14 cellular contexts compared by ENCODE assay signal in genomic region chr5:138870611-138871010, GRCh38. TPM values are rescaled to one million over a fixed set of nuclear protein-coding genes. Genes with fewer than 3 reads are reported as not detected.
A peak's percentile ranks its signal among the peaks of the same experiment; 100 is the strongest.
DNase-seq lines count a peak whose midpoint lies in the region; ATAC-seq, FAIRE-seq and TF ChIP-seq lines count a peak whose summit lies in the region.
"Had no signal": no experiment of that assay in that cellular context is flagged by ENCODE, and none has a peak within 500 bp of the region (broad histone marks: within the 10 kb centered on the region; RNA-seq: fewer than 3 reads in every experiment).

No MANE protein-coding gene starts in this region.

- peak overlapping the region; percentile 57 for H3K4ac ChIP-seq in IMR-90 (ENCODE audit: low read depth, low read length)

- TF ChIP-seq POLR2A in A549 (IDR thresholded peaks at IDR 0.05; ENCODE audit: low read length) (no peak), IMR-90 (IDR thresholded peaks at IDR 0.05; ENCODE audit: low read depth, low read length) (no peak)

- POLR2A ChIA-PET in A549 (lab: Yijun Ruan, JAX) (no interaction called here), IMR-90 (lab: Charles Lee; ENCODE audit: unreplicated experiment) (no interaction called here)

- H3K27me3 ChIP-seq in IMR-90 (ENCODE audit: control insufficient read depth, insufficient read depth, low read length), result no peaks in the 10 kb centered on the region
- H3K27me3 ChIP-seq: colonic mucosa, gastrocnemius medialis had no signal

- peak overlapping the region; percentile 51 for H2BK5ac ChIP-seq in IMR-90 (ENCODE audit: low read depth, low read length, poor library complexity, severe bottlenecking)

- TF ChIP-seq EP300 in A549 (IDR thresholded peaks at IDR 0.05), result no peak

- H3K27ac ChIP-seq in A549 (peak overlapping the region in 1 of 2 experiments; percentile 38; a peak in 2 of 6 replicates), IMR-90 (ENCODE audit: insufficient read depth, low read length) (peak overlapping the region; percentile 82)
- H3K27ac ChIP-seq: colonic mucosa had no signal

- no peak for DNase-seq in A549 (ENCODE audit: low read depth in 1 of 2, low spot score in 1 of 2)
- DNase-seq in IMR-90, result no peak
- peak; percentile 73 for DNase-seq in cerebellar cortex (ENCODE audit: low spot score)
- DNase-seq in midbrain (lab: John Stamatoyannopoulos, UW), result peak; percentile 47
- DNase-seq in SK-N-DZ (ENCODE audit: low spot score), result no peak
- DNase-seq in left colon, result no peak
- no peak for DNase-seq in GM19238 (ENCODE audit: insufficient read length, low spot score)
- DNase-seq: activated CD4-positive, alpha-beta T cell treated with anti-CD3 and anti-CD28 coated beads for 1 hour; colonic mucosa; gastrocnemius medialis; MV-4-11; NCI-H526 had no signal

- peak overlapping the region in 1 of 2 experiments; percentile 38; a peak in 2 of 4 replicates for H4K8ac ChIP-seq in IMR-90 (ENCODE audit: low read depth in 2 of 2, low read length in 2 of 2)

- peak overlapping the region; percentile 13; the same call in 1 of the 2 replicates for H3K23ac ChIP-seq in IMR-90 (ENCODE audit: low read depth, low read length)

- in situ Hi-C loops in IMR-90 (cut with MboI; ENCODE audit: low sequenced_read_pairs), result no loop called here

- H3K56ac ChIP-seq in IMR-90 (ENCODE audit: extremely low read depth, insufficient read depth, low read length), result 0 out of 2 replicates have a peak overlapping the region, but pooled peaks have one; percentile 40

- TF ChIP-seq RAD21 in A549 (conservative IDR thresholded peaks at IDR 0.05 in 1 of 2, IDR thresholded peaks at IDR 0.05 in 1 of 2) (no peak), IMR-90 (IDR thresholded peaks at IDR 0.05; ENCODE audit: low read length) (no peak)

- H3K9ac ChIP-seq in IMR-90 (ENCODE audit: low read depth, low read length), result peak overlapping the region; percentile 52; the same call in 1 of the 2 replicates

- H4K5ac ChIP-seq in IMR-90 (ENCODE audit: low read depth, low read length), result no peak overlapping the region; the same call in 1 of the 2 replicates

- no TSS peak for BruUV-seq in IMR-90 (replicated peaks; lab: Mats Ljungman, UMichigan)

- WGBS in A549 (ENCODE audit: missing lambda C conversion rate), result 58% methylated on average over 3 of the region's 3 CpGs
- no CpG with 5 or more reads among the region's 3 CpGs for WGBS in IMR-90 (ENCODE audit: extremely low coverage in 2 of 2, insufficient read length in 1 of 2), 2 experiments

- H2BK120ac ChIP-seq in IMR-90 (ENCODE audit: low read depth, low read length), result peak overlapping the region; percentile 44; the same call in 1 of the 2 replicates

- CTCF ChIA-PET in A549 (lab: Yijun Ruan, JAX), result interaction anchor here (1.4 kb wide), 1 partner anchor 46 kb away, joined by 3 read pairs; no protein-coding TSS in a partner anchor
- CTCF ChIA-PET in IMR-90 (lab: Yijun Ruan, JAX), result interaction anchor here (0.6 to 1.3 kb wide), 2 partner anchors 10 to 297 kb away, joined by 3 to 4 read pairs; no protein-coding TSS in a partner anchor

- peaks cover 37 to 69% of the 10 kb centered on the region in 2 experiments for H3K79me1 ChIP-seq in IMR-90 (ENCODE audit: low read depth in 1 of 2, low read length in 2 of 2)

- H2AFZ ChIP-seq in IMR-90 (replicated peaks; ENCODE audit: low read length, poor library complexity), result no peak overlapping the region

- intact Hi-C loops in IMR-90 (cut with micrococcal nuclease), result no loop called here
- intact Hi-C loops in left colon (cut with DNase I, micrococcal nuclease), result no loop called here

- H2BK15ac ChIP-seq in IMR-90 (ENCODE audit: low read depth, low read length), result peak overlapping the region; percentile 35; the same call in 1 of the 3 replicates

- H3K14ac ChIP-seq in IMR-90 (replicated peaks; ENCODE audit: low read depth, low read length), result peak overlapping the region; percentile 49; the same call in 1 of the 2 replicates

- H3K9me3 ChIP-seq in A549 (no peaks in the 10 kb centered on the region), IMR-90 (ENCODE audit: control insufficient read depth, insufficient read depth, low read length) (no peaks in the 10 kb centered on the region)
- H3K9me3 ChIP-seq: colonic mucosa, gastrocnemius medialis, HAP-1 had no signal

- H3K4me3 ChIP-seq in A549, result no peak overlapping the region
- H3K4me3 ChIP-seq in IMR-90 (ENCODE audit: insufficient read depth, low read depth, low read length), result no peak overlapping the region
- H3K4me3 ChIP-seq: colonic mucosa, gastrocnemius medialis, HAP-1 had no signal

- H4K20me1 ChIP-seq in IMR-90 (ENCODE audit: insufficient read depth, low read length), result peaks cover 74% of the 10 kb centered on the region

- no peak for FAIRE-seq in A549 (lab: Jason Lieb, UNC)

- H3K4me2 ChIP-seq in A549 (peak overlapping the region; percentile 47), IMR-90 (ENCODE audit: low read depth, low read length) (peak overlapping the region; percentile 42)

- ATAC-seq in A549, result peak in 1 of 2 experiments; percentile 48; a peak in 3 of 6 replicates
- ATAC-seq in IMR-90 (ENCODE audit: low read depth), result no peak
- no peak for ATAC-seq in left colon
- ATAC-seq in HG02571 (IDR thresholded peaks at IDR 0.05; ENCODE audit: unreplicated experiment), result no peak
- ATAC-seq: gastrocnemius medialis had no signal

- H2AK9ac ChIP-seq in IMR-90 (replicated peaks; ENCODE audit: low read depth, low read length, poor library complexity), result no peak overlapping the region

- peak overlapping the region; percentile 34; the same call in 1 of the 2 replicates for H4K91ac ChIP-seq in IMR-90 (ENCODE audit: insufficient read depth, low read depth, low read length)

- peaks cover 23% of the 10 kb centered on the region for H3K9me1 ChIP-seq in IMR-90 (ENCODE audit: insufficient read depth, low read length)

- no peak overlapping the region for H2BK20ac ChIP-seq in IMR-90 (ENCODE audit: low read depth, low read length)

- peak overlapping the region; percentile 57; the same call in 1 of the 2 replicates for H2AK5ac ChIP-seq in IMR-90 (ENCODE audit: low read depth, low read length)

- peaks cover 36% of the 10 kb centered on the region for H3K4me1 ChIP-seq in A549
- H3K4me1 ChIP-seq in IMR-90 (ENCODE audit: control insufficient read depth, insufficient read depth, low read length), result peaks cover 25% of the 10 kb centered on the region
- H3K4me1 ChIP-seq: colonic mucosa had no signal

- H3K18ac ChIP-seq in IMR-90 (ENCODE audit: low read depth, low read length), result peak overlapping the region; percentile 66

- TF ChIP-seq CTCF in A549 (IDR thresholded peaks at IDR 0.05), result no peak
- TF ChIP-seq CTCF in IMR-90 (conservative IDR thresholded peaks at IDR 0.05; ENCODE audit: low read depth, low read length), result no peak

- dilution Hi-C loops in IMR-90 (cut with HindIII; ENCODE audit: low sequenced_read_pairs, unreplicated experiment), result no loop called here

- H3K36me3 ChIP-seq in IMR-90 (ENCODE audit: control insufficient read depth, insufficient read depth, low read length), result peaks cover 7% of the 10 kb centered on the region; the same call in 1 of the 2 replicates
- H3K36me3 ChIP-seq: colonic mucosa, gastrocnemius medialis, HAP-1 had no signal

TF ChIP-seq in A549, 52 proteins besides CTCF, POLR2A, EP300 and RAD21:
- TF ChIP-seq TFCP2L1 (CRISPR knock-in tag; IDR thresholded peaks at IDR 0.05) (no peak), HOXB5 (CRISPR knock-in tag; IDR thresholded peaks at IDR 0.05) (no peak), KDM1A (IDR thresholded peaks at IDR 0.05; ENCODE audit: low read depth) (no peak)

TF ChIP-seq in IMR-90, 13 proteins besides CTCF, POLR2A, EP300 and RAD21 (continues in another document):
- no peak for TF ChIP-seq NFE2L2 (IDR thresholded peaks at IDR 0.05; ENCODE audit: low read depth, low read length)
- TF ChIP-seq, protein P1, sequence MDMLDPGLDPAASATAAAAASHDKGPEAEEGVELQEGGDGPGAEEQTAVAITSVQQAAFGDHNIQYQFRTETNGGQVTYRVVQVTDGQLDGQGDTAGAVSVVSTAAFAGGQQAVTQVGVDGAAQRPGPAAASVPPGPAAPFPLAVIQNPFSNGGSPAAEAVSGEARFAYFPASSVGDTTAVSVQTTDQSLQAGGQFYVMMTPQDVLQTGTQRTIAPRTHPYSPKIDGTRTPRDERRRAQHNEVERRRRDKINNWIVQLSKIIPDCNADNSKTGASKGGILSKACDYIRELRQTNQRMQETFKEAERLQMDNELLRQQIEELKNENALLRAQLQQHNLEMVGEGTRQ (IDR thresholded peaks at IDR 0.05; ENCODE audit: low read depth, low read length), result no peak
- no peak for TF ChIP-seq SMC3 (IDR thresholded peaks at IDR 0.05; ENCODE audit: low read depth, low read length)
- no peak for TF ChIP-seq MXI1 (IDR thresholded peaks at IDR 0.05; ENCODE audit: borderline replicate concordance, low read depth, low read length)
- no peak for TF ChIP-seq MAZ (IDR thresholded peaks at IDR 0.05; ENCODE audit: borderline replicate concordance, low read depth, low read length)
- TF ChIP-seq MAFK (IDR thresholded peaks at IDR 0.05; ENCODE audit: low read depth, low read length), result no peak
- no peak for TF ChIP-seq RFX5 (IDR thresholded peaks at IDR 0.05; ENCODE audit: low read depth, low read length)
- TF ChIP-seq CHD1 (IDR thresholded peaks at IDR 0.05; ENCODE audit: low read depth, low read length), result no peak
- no peak for TF ChIP-seq CEBPB (IDR thresholded peaks at IDR 0.05; ENCODE audit: low read depth, low read length)
- TF ChIP-seq, protein P2, sequence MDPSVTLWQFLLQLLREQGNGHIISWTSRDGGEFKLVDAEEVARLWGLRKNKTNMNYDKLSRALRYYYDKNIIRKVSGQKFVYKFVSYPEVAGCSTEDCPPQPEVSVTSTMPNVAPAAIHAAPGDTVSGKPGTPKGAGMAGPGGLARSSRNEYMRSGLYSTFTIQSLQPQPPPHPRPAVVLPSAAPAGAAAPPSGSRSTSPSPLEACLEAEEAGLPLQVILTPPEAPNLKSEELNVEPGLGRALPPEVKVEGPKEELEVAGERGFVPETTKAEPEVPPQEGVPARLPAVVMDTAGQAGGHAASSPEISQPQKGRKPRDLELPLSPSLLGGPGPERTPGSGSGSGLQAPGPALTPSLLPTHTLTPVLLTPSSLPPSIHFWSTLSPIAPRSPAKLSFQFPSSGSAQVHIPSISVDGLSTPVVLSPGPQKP (IDR thresholded peaks at IDR 0.05; ENCODE audit: borderline replicate concordance, low read depth, low read length), result no peak
- no peak for TF ChIP-seq BHLHE40 (IDR thresholded peaks at IDR 0.05; ENCODE audit: low read depth, low read length)

RNA-seq across cellular contexts. Expression of gene LRRTM2, which starts 4.5 kb away (rescaled TPM):
- polyA plus RNA-seq in A549 (2011; rRNA removed) (not detected in 2 replicates), A549 (2017; fragmentation: RNase III; extraction: RNeasy Plus Mini Kit Qiagen cat#74134 plus additional on column Dnase treatment) (not detected in 3 replicates), IMR-90 (2012; rRNA removed) (0.39 and 0.53 TPM in 2 replicates)
- not detected in 2 replicates for polyA plus RNA-seq in A549 (2012; cell fraction: cytosol; rRNA removed)
- 0.02 TPM in 1 of 2 replicates, not detected in the other for polyA plus RNA-seq in A549 (2012; cell fraction: nucleus; rRNA removed)
- not detected in 2 replicates for polyA minus RNA-seq in A549 (2011; rRNA and poly(A)+ RNA removed)
- total RNA-seq in IMR-90 (2012; rRNA removed) (1.9 and 2.0 TPM in 2 replicates), left colon (under 1 TPM; 0.06 to 0.67 TPM)
- 0.12 and 0.19 TPM in 2 replicates for polyA plus RNA-seq in IMR-90 (2012; cell fraction: cytosol; rRNA removed)
- 0.07 and 0.57 TPM in 2 replicates for polyA plus RNA-seq in IMR-90 (2012; cell fraction: nucleus; rRNA removed; ENCODE audit: low replicate concordance)
- polyA plus RNA-seq in SK-N-DZ (2014; cell fraction: cytosol; rRNA removed), result 2.4 and 5.7 TPM in 2 replicates
- 2.6 and 2.9 TPM in 2 replicates for polyA plus RNA-seq in SK-N-DZ (2014; cell fraction: nucleus; rRNA removed)

Comparison
In these comparisons a context has a peak if more than half of its experiments do, and no peak if none do; other contexts are left out.
1. DNase-seq: peak in cerebellar cortex (single experiment) and midbrain (single experiment); none in A549 (0 of 2), IMR-90 (single experiment), SK-N-DZ (single experiment), left colon (0 of 2) and GM19238 (single experiment).